Comparison of ENCODE assay signal across 1 cellular context in the genomic region with DNA sequence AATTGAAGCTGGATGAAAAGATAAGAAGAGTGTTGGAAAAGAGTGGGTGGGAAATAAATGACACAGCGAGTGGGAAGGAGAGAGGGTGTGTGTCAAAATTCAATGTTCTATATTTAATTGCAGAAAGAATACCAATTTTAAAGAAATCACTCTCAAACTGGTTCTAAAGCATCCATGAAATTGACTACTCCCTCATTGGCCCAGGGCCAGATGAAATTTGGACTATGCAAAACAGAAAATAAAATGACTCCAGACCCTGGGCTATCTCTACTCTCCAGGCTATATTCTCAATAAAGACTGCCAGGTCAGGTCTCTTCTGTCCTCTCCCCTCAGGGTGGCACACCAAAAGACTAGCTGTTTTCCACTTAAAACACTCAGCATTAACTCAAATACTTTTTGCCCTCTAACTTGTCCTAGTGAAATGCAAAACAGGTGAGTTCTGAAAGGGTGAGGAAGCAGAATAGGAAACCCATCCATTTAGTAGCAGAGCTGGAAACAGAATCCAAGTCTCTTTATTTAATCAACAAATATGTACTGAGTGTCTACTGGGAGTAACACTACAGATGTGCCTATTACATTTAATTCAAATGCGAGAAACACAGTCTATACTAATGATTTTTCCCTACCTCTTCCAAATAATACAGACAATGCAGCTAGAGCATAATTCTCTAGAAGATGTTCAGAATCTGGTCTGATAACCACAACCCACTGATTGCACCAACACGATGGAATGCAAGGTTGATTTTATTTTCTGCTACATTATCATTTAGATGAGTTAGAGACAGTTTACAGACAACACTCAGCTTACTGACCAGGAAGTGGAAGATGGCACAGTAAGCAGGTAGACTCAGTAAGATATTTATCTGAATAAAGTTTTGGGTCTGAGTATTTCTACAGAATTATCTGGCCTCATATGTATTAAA.
TF ChIP-seq lines count a peak whose summit lies in the region.

No MANE protein-coding gene starts in this region.

TF ChIP-seq in SK-N-SH, 30 proteins besides CTCF, POLR2A, EP300 and RAD21 (continued from another document):
- TF ChIP-seq, protein P1, sequence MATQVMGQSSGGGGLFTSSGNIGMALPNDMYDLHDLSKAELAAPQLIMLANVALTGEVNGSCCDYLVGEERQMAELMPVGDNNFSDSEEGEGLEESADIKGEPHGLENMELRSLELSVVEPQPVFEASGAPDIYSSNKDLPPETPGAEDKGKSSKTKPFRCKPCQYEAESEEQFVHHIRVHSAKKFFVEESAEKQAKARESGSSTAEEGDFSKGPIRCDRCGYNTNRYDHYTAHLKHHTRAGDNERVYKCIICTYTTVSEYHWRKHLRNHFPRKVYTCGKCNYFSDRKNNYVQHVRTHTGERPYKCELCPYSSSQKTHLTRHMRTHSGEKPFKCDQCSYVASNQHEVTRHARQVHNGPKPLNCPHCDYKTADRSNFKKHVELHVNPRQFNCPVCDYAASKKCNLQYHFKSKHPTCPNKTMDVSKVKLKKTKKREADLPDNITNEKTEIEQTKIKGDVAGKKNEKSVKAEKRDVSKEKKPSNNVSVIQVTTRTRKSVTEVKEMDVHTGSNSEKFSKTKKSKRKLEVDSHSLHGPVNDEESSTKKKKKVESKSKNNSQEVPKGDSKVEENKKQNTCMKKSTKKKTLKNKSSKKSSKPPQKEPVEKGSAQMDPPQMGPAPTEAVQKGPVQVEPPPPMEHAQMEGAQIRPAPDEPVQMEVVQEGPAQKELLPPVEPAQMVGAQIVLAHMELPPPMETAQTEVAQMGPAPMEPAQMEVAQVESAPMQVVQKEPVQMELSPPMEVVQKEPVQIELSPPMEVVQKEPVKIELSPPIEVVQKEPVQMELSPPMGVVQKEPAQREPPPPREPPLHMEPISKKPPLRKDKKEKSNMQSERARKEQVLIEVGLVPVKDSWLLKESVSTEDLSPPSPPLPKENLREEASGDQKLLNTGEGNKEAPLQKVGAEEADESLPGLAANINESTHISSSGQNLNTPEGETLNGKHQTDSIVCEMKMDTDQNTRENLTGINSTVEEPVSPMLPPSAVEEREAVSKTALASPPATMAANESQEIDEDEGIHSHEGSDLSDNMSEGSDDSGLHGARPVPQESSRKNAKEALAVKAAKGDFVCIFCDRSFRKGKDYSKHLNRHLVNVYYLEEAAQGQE (IDR thresholded peaks at IDR 0.05; ENCODE audit: low read depth, low read length): no peak
- no peak for TF ChIP-seq TAF1 (IDR thresholded peaks at IDR 0.05; ENCODE audit: borderline replicate concordance, low read depth, low read length)
- no peak for TF ChIP-seq GATA2 (CRISPR knock-in tag; IDR thresholded peaks at IDR 0.05)
- TF ChIP-seq NRF1 (IDR thresholded peaks at IDR 0.05; ENCODE audit: low read depth, low read length): no peak
- TF ChIP-seq NFIC (IDR thresholded peaks at IDR 0.05; ENCODE audit: borderline replicate concordance): no peak
- TF ChIP-seq SIN3A (IDR thresholded peaks at IDR 0.05; ENCODE audit: borderline replicate concordance, low read depth, low read length): no peak
- no peak for TF ChIP-seq POLR2AphosphoS5 (IDR thresholded peaks at IDR 0.05; ENCODE audit: low read depth, low read length)
- TF ChIP-seq RXRA (IDR thresholded peaks at IDR 0.05; ENCODE audit: borderline replicate concordance, low read depth): no peak
- TF ChIP-seq, protein P2, sequence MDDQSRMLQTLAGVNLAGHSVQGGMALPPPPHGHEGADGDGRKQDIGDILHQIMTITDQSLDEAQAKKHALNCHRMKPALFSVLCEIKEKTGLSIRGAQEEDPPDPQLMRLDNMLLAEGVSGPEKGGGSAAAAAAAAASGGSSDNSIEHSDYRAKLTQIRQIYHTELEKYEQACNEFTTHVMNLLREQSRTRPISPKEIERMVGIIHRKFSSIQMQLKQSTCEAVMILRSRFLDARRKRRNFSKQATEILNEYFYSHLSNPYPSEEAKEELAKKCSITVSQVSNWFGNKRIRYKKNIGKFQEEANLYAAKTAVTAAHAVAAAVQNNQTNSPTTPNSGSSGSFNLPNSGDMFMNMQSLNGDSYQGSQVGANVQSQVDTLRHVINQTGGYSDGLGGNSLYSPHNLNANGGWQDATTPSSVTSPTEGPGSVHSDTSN (IDR thresholded peaks at IDR 0.05): no peak
- no peak for TF ChIP-seq TEAD4 (IDR thresholded peaks at IDR 0.05; ENCODE audit: borderline replicate concordance, insufficient read depth)
- TF ChIP-seq RFX5 (IDR thresholded peaks at IDR 0.05; ENCODE audit: low read length): no peak
- TF ChIP-seq, protein P3, sequence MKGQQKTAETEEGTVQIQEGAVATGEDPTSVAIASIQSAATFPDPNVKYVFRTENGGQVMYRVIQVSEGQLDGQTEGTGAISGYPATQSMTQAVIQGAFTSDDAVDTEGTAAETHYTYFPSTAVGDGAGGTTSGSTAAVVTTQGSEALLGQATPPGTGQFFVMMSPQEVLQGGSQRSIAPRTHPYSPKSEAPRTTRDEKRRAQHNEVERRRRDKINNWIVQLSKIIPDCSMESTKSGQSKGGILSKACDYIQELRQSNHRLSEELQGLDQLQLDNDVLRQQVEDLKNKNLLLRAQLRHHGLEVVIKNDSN (IDR thresholded peaks at IDR 0.05; ENCODE audit: borderline replicate concordance, low read depth): no peak
